In the genomic region with DNA sequence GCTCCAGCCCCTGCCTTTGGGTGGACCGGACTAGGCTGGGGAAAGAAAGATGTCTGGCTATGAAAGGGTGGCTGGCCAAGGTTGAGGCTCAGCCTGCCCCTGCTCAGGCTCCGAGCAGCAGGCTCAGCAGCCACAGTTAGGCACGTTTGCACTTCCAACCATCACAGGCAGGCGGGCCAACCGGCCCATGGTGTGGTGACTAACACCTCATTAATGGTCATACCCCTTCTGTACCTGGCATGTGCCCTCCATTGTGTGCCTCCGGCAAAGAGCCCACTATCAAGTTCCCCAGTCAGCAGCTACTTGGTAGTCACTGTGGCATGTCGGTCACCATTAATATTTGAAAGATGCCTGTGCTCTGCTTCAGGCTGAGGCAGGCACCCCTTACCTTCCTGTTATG, we compare ENCODE assay signal across 28 cellular contexts. TPM values are rescaled to one million over a fixed set of nuclear protein-coding genes. Genes with fewer than 3 reads are reported as not detected.
DNase-seq lines count a peak whose midpoint lies in the region; ATAC-seq and TF ChIP-seq lines count a peak whose summit lies in the region.
"Had no signal": no experiment of that assay in that cellular context is flagged by ENCODE, and none has a peak within 500 bp of the region (broad histone marks: within the 10 kb centered on the region; RNA-seq: fewer than 3 reads in every experiment).

No MANE protein-coding gene starts in this region.

- intact Hi-C loops in Right ventricle myocardium inferior (cut with DNase I) = no loop called here
- intact Hi-C loops in heart right ventricle (cut with DNase I) = loop anchor here in 1 of 10 donors (10.0 kb wide), 1 partner anchor 47 kb away; no protein-coding TSS in a partner anchor
- intact Hi-C loops in colonic mucosa (cut with DNase I) = no loop called here

- ATAC-seq in Right ventricle myocardium inferior (no peak), heart right ventricle (no peak), GM21526 (IDR thresholded peaks at IDR 0.05; ENCODE audit: low FRiP score, unreplicated experiment) (no peak), GM21825 (IDR thresholded peaks at IDR 0.05; ENCODE audit: unreplicated experiment) (no peak)
- ATAC-seq: activated naive CD8-positive, alpha-beta T cell treated with anti-CD3 and anti-CD28 coated beads, Interleukin-2, amount 50 U/mL, for 24 hours; activated T-cell treated with anti-CD3 and anti-CD28 coated beads, Interleukin-2, amount 50 U/mL, for 4 hours had no signal

- H3K9me3 ChIP-seq in heart right ventricle = no peaks in the 10 kb centered on the region
- H3K9me3 ChIP-seq in muscle layer of colon (ENCODE audit: low read length) = no peaks in the 10 kb centered on the region
- no peaks in the 10 kb centered on the region for H3K9me3 ChIP-seq in colonic mucosa
- H3K9me3 ChIP-seq: BE2C, prostate gland, stomach, tibial artery had no signal

- 74 to 81% methylated on average over 7 of the region's 7 CpGs for WGBS in heart right ventricle, 2 donors

- H3K4me1 ChIP-seq in heart right ventricle (peaks cover 4 to 34% (median 23%) of the 10 kb centered on the region in 9 donors), muscle layer of colon (ENCODE audit: insufficient read depth, low read length) (peaks cover 25% of the 10 kb centered on the region), colonic mucosa (peaks cover 4% of the 10 kb centered on the region)
- H3K4me1 ChIP-seq: prostate gland had no signal

- peak overlapping the region; percentile 76 for H3K9ac ChIP-seq in muscle layer of colon (ENCODE audit: low read length)
- peak overlapping the region in 1 of 2 donors; percentile 15 for H3K9ac ChIP-seq in colonic mucosa (ENCODE audit: low read depth in 2 of 2, low read length in 2 of 2)
- H3K9ac ChIP-seq: KMS-11 had no signal

- H3K27me3 ChIP-seq in heart right ventricle (no peaks in the 10 kb centered on the region), muscle layer of colon (ENCODE audit: control insufficient read depth in 1 of 2, insufficient read depth in 2 of 2, low read length in 2 of 2) (no peaks in the 10 kb centered on the region), colonic mucosa (no peaks in the 10 kb centered on the region)
- H3K27me3 ChIP-seq: BE2C, brain microvascular endothelial cell, stomach, tibial artery had no signal

- peaks cover 0 to 4% (median 0%) of the 10 kb centered on the region in 9 donors for H3K36me3 ChIP-seq in heart right ventricle
- H3K36me3 ChIP-seq in muscle layer of colon (ENCODE audit: insufficient read depth, low read length) = no peaks in the 10 kb centered on the region
- H3K36me3 ChIP-seq in colonic mucosa = no peaks in the 10 kb centered on the region
- H3K36me3 ChIP-seq: brain microvascular endothelial cell, prostate gland, tibial artery had no signal

- DNase-seq in Right ventricle myocardium inferior (ENCODE audit: missing footprints) (peak; percentile 16), heart right ventricle (no peak), colonic mucosa (no peak), SHP77 treated with DMSO at 0.1 percent for 48 hours (lab: John Stamatoyannopoulos, UW) (no peak)
- DNase-seq: activated CD4-positive, alpha-beta T cell treated with anti-CD3 and anti-CD28 coated beads, Interleukin-2, amount 10 ng/mL, durations not matched to agents 7 days and 5 days; activated naive CD8-positive, alpha-beta T cell treated with anti-CD3 and anti-CD28 coated beads, Interleukin-2, amount 50 U/mL, for 24 hours; activated T-cell treated with anti-CD3 and anti-CD28 coated beads, Interleukin-2, amount 50 U/mL, for 4 hours; BE2C; brain microvascular endothelial cell; effector CD8-positive, alpha-beta T cell; head of caudate nucleus; NCI-H1436; NCI-H446 treated with DMSO at 0.1 percent for 48 hours; NCI-H82; stimulated activated CD8-positive, alpha-beta memory T cell treated with anti-CD3 and anti-CD28 coated beads, Interleukin-4, amount 100 ng/mL, for 48 hours; SW 1271; T1000; tibial artery; WERI-Rb-1 had no signal

- H3K27ac ChIP-seq in heart right ventricle = no peak overlapping the region
- H3K27ac ChIP-seq in cingulate gyrus (ENCODE audit: low read depth, low read length) = peak overlapping the region; percentile 75
- no peak overlapping the region for H3K27ac ChIP-seq in muscle layer of colon (ENCODE audit: low read depth, low read length)
- H3K27ac ChIP-seq in colonic mucosa = no peak overlapping the region
- H3K27ac ChIP-seq: brain microvascular endothelial cell, epithelial cell of prostate, KMS-11, tibial artery, WERI-Rb-1 had no signal

- no peak overlapping the region for H3K4me3 ChIP-seq in heart right ventricle
- no peak overlapping the region for H3K4me3 ChIP-seq in muscle layer of colon (ENCODE audit: low read depth in 1 of 2, low read length in 2 of 2)
- no peak overlapping the region for H3K4me3 ChIP-seq in colonic mucosa
- H3K4me3 ChIP-seq: prostate gland, skin epidermis, stomach, tibial artery had no signal

- no peak for TF ChIP-seq CTCF in heart right ventricle (IDR thresholded peaks at IDR 0.05)
- TF ChIP-seq CTCF in colonic mucosa (IDR thresholded peaks at IDR 0.05) = no peak

RNA-seq across cellular contexts. Expression of a gene that starts 6.7 kb away (rescaled TPM):
- total RNA-seq in Right ventricle myocardium inferior = 14.8 TPM
- 10 to 100 TPM in 4 of 10 donors, 1 to 10 TPM in 6; 6.2 to 14.9 (median 9.2) TPM for total RNA-seq in heart right ventricle
- 1 to 10 TPM; 3.4 to 5.4 TPM for polyA plus RNA-seq in heart right ventricle
- 10 to 100 TPM in 1 of 2 donors, 1 to 10 TPM in 1; 8.4 to 15.8 TPM for total RNA-seq in colonic mucosa

RNA-seq across cellular contexts. Expression of a gene that starts 10.6 kb away (rescaled TPM):
- total RNA-seq in Right ventricle myocardium inferior (0.19 TPM), heart right ventricle (under 1 TPM in 3 of 10 donors, not detected in 7; 0.12 to 0.18 (median 0.17) TPM), colonic mucosa (not detected)
- polyA plus RNA-seq in heart right ventricle = not detected
- total RNA-seq: activated CD4-positive, alpha-beta T cell treated with anti-CD3 and anti-CD28 coated beads, Interleukin-2, amount 10 ng/mL, durations not matched to agents 7 days and 5 days; activated T-cell treated with anti-CD3 and anti-CD28 coated beads, Interleukin-2, amount 50 U/mL, for 4 hours had no signal
- polyA plus RNA-seq: stomach had no signal

RNA-seq across cellular contexts. Expression of a gene that starts 21.8 kb away (rescaled TPM):
- total RNA-seq in Right ventricle myocardium inferior (0.95 TPM), heart right ventricle (1 to 10 TPM in 4 of 10 donors, under 1 TPM in 6; 0.47 to 1.9 (median 0.95) TPM), colonic mucosa (10 to 100 TPM in 1 of 2 donors, 1 to 10 TPM in 1; 2.4 to 24.0 TPM)
- 1 to 10 TPM in 1 of 2 donors, under 1 TPM in 1; 0.29 to 2.3 TPM for polyA plus RNA-seq in heart right ventricle

RNA-seq across cellular contexts. Expression of a gene that starts 32.1 kb away (rescaled TPM):
- total RNA-seq in Right ventricle myocardium inferior = 137 TPM
- 100 to 1,000 TPM; 104 to 209 (median 130) TPM for total RNA-seq in heart right ventricle
- polyA plus RNA-seq in heart right ventricle = 100 to 1,000 TPM in 1 of 2 donors, 10 to 100 TPM in 1; 58.5 to 243 TPM
- 100 to 1,000 TPM; 240 to 336 TPM for total RNA-seq in colonic mucosa

RNA-seq across cellular contexts. Expression of a gene that starts 38.5 kb away (rescaled TPM):
- total RNA-seq in Right ventricle myocardium inferior (16.2 TPM), heart right ventricle (10 to 100 TPM in 5 of 10 donors, 1 to 10 TPM in 5; 7.1 to 20.1 (median 9.4) TPM), colonic mucosa (10 to 100 TPM; 19.4 to 31.6 TPM)
- polyA plus RNA-seq in heart right ventricle = 10 to 100 TPM; 12.2 to 20.8 TPM
